8 cellular contexts compared by ENCODE assay signal in the genomic region with DNA sequence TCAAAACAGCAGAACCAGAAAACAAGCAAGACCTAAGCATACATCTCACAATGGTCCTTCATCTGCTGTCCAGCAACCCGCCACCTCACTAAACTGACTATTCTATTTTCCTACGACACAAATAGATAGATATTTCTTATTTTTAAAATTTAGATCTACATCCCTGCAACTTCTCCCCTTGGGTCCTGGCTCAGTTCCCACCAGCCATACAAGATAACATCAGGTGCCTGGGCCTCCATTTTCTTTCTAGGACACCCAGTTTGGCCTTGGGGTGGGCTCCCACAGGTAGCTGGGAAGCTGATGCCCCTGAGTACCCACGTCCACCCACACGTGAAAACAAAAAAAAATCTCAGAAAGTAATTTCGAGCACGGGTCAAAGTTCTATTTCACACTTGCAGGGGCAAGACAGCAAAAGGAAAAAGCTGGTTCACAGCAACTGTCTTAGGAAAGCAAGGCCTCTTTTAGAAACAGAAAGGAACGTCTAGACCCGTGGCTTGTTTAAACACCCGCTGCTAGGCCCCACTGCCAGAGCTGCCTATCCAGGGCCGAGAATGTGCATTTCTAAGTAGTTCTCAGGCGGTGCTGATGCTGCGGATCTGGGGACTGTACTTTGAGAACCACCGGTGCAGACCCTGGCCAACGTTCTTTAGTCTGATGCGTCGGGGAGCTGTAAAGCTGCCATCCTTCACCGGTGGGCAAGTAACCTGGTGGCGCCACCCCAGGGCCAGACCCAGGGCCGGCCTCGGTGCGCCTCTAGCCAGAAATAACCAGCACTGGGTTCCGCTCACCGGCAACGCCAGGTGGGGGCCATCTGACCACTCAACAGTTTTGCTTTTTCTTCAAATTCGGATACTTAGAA. TPM values are rescaled to one million over a fixed set of nuclear protein-coding genes. Genes with fewer than 3 reads are reported as not detected.
DNase-seq lines count a peak whose midpoint lies in the region; ATAC-seq, FAIRE-seq and TF ChIP-seq lines count a peak whose summit lies in the region.

No MANE protein-coding gene starts in this region.

- peak overlapping the region; percentile 53 for H3K4me3 ChIP-seq in kidney epithelial cell (ENCODE audit: low read depth, low read length)

- DNase-seq in GM04504 (ENCODE audit: low read depth) (peak; percentile 7), HTR-8/SVneo (ENCODE audit: insufficient read length, low spot score) (peak; percentile 18), caudate nucleus (lab: John Stamatoyannopoulos, UW) (peak in 50 of 61 donors; percentile 7 to 92 (median 52)), kidney epithelial cell (ENCODE audit: low read depth) (no peak), GM12891 (ENCODE audit: insufficient read length, low spot score) (no peak)
- peak; percentile 36 to 37 for DNase-seq in stimulated activated CD4-positive, alpha-beta T cell treated with anti-CD3 and anti-CD28 coated beads, Interleukin-1b, Interleukin-23, amount 100 ng/mL, for 4 hours (ENCODE audit: low read depth in 2 of 2)

- no peak for FAIRE-seq in HTR-8/SVneo (lab: Jason Lieb, UNC)
- FAIRE-seq in GM12891 (lab: Jason Lieb, UNC), result no peak

- H3K27me3 ChIP-seq in kidney epithelial cell (ENCODE audit: control insufficient read depth, insufficient read depth, low read length), result no peaks in the 10 kb centered on the region

- no peaks in the 10 kb centered on the region for H3K36me3 ChIP-seq in kidney epithelial cell (ENCODE audit: control insufficient read depth, insufficient read depth, low read length)

- peak; percentile 21 for TF ChIP-seq CTCF in kidney epithelial cell (IDR thresholded peaks at IDR 0.05; ENCODE audit: insufficient read depth, low read length, poor library complexity, severe bottlenecking)

- peak overlapping the region; percentile 93 for H3K27ac ChIP-seq in caudate nucleus (ENCODE audit: low read depth, low read length)

- no peak for TF ChIP-seq POLR2A in GM12891 (IDR thresholded peaks at IDR 0.05; ENCODE audit: low read depth, low read length)

- ATAC-seq in GM21515 (IDR thresholded peaks at IDR 0.05; ENCODE audit: unreplicated experiment) (peak; percentile 62), SK-N-SH treated with all-trans-retinoic acid at 6 μM for 48 hours (peak; percentile 61)

TF ChIP-seq in SK-N-SH treated with all-trans-retinoic acid at 6 μM for 48 hours, 23 proteins besides CTCF, POLR2A, EP300 and RAD21:
- TF ChIP-seq, protein P1, sequence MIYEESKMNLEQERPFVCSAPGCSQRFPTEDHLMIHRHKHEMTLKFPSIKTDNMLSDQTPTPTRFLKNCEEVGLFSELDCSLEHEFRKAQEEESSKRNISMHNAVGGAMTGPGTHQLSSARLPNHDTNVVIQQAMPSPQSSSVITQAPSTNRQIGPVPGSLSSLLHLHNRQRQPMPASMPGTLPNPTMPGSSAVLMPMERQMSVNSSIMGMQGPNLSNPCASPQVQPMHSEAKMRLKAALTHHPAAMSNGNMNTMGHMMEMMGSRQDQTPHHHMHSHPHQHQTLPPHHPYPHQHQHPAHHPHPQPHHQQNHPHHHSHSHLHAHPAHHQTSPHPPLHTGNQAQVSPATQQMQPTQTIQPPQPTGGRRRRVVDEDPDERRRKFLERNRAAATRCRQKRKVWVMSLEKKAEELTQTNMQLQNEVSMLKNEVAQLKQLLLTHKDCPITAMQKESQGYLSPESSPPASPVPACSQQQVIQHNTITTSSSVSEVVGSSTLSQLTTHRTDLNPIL (CRISPR knock-in tag; IDR thresholded peaks at IDR 0.05; ENCODE audit: low read depth), result peak; percentile 10; the same call in 1 of the 2 replicates
- no peak for TF ChIP-seq ZC3H10 (CRISPR knock-in tag; IDR thresholded peaks at IDR 0.05)

TF ChIP-seq in GM12891, 5 proteins besides CTCF, POLR2A, EP300 and RAD21:
- TF ChIP-seq PAX5 (IDR thresholded peaks at IDR 0.05; ENCODE audit: insufficient read depth, low read length, severe bottlenecking) (no peak), TAF1 (IDR thresholded peaks at IDR 0.05; ENCODE audit: low read depth, low read length) (no peak), POLR2AphosphoS5 (IDR thresholded peaks at IDR 0.05; ENCODE audit: low read depth, low read length) (no peak), SPI1 (IDR thresholded peaks at IDR 0.05; ENCODE audit: low read depth, low read length) (no peak), POU2F2 (IDR thresholded peaks at IDR 0.05; ENCODE audit: low read depth, low read length) (no peak)

RNA-seq across cellular contexts. Expression of a gene that starts 47.3 kb away (rescaled TPM):
- total RNA-seq in kidney epithelial cell, result 12.7 and 14.3 TPM in 2 replicates
- 9.2 TPM for polyA plus RNA-seq in GM12891 (2012; ENCODE audit: low read depth, missing spikeins)

RNA-seq across cellular contexts. Expression of a gene that starts 53.0 kb away (rescaled TPM):
- total RNA-seq in kidney epithelial cell, result 7.1 and 7.5 TPM in 2 replicates
- 1.8 TPM for polyA plus RNA-seq in GM12891 (2012; ENCODE audit: low read depth, missing spikeins)

Comparison
In these comparisons a context has a peak if more than half of its experiments do, and no peak if none do; other contexts are left out.
1. DNase-seq: peak in GM04504 (single experiment), HTR-8/SVneo (single experiment), caudate nucleus (50 of 61) and stimulated activated CD4-positive, alpha-beta T cell treated with anti-CD3 and anti-CD28 coated beads, Interleukin-1b, Interleukin-23, amount 100 ng/mL, for 4 hours (2 of 2); none in kidney epithelial cell (single experiment) and GM12891 (single experiment).